ENCODE assay signal across 19 cellular contexts in the genomic region with DNA sequence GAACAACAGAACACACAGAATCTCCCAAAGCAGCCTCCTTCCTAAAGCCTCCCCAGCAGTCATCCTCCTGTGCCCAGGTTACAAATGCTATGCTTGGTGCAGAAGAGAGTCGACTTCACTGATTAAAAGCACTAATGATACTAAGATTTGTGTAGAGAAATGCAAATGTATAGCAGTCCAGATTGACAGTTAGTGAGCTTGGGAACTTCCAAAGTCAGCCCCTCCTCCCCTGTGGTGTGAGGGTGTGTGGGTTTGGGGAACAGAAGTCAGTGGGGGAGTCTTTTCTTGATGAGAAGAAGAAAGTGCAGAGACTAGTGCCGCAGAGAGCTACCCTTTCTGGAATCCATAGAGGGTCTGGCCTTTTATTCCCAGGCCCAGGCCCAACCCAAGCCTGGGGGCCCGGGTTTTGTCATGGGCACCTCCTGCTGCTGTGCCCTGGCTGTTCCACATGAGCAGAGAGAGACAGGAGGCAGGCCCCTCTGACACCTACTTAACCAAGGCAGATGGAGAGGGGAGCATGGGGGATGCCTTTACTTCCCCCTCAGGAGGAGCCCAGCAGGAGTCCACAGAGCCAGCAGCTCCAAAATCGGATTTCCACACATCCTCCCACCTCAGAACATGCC.
"Had no signal": no experiment of that assay in that cellular context is flagged by ENCODE, and none has a peak within 500 bp of the region (broad histone marks: within the 10 kb centered on the region; RNA-seq: fewer than 3 reads in every experiment).

No MANE protein-coding gene starts in this region.

- H3K27me3 ChIP-seq: breast epithelium, dorsolateral prefrontal cortex, foreskin keratinocyte, thyroid gland had no signal

- H3K36me3 Mint-ChIP-seq: natural killer cell had no signal

- H3K4me1 Mint-ChIP-seq: activated CD4-positive, alpha-beta memory T cell treated with anti-CD3 and anti-CD28 coated beads, Interleukin-2, amount 10 ng/mL, durations not matched to agents 7 days and 5 days; immature natural killer cell had no signal

- ATAC-seq: foreskin keratinocyte, lower lobe of right lung, mucosa of descending colon, natural killer cell had no signal

- H3K27ac Mint-ChIP-seq: activated CD4-positive, alpha-beta memory T cell treated with anti-CD3 and anti-CD28 coated beads, Interleukin-2, amount 10 ng/mL, durations not matched to agents 7 days and 5 days; activated naive CD8-positive, alpha-beta T cell treated with anti-CD3 and anti-CD28 coated beads, Interleukin-2, amount 10 ng/mL, durations not matched to agents 7 days and 5 days; immature natural killer cell; natural killer cell; progenitor cell of endocrine pancreas had no signal

- H3K9me3 ChIP-seq: breast epithelium, lower lobe of right lung, mucosa of descending colon, thyroid gland had no signal

- H3K4me3 ChIP-seq: breast epithelium, dorsolateral prefrontal cortex, lower lobe of right lung, mucosa of descending colon, thyroid gland had no signal

- H3K27ac ChIP-seq: breast epithelium, dorsolateral prefrontal cortex, foreskin keratinocyte, lower lobe of right lung, thyroid gland had no signal

- H3K36me3 ChIP-seq: breast epithelium, thyroid gland had no signal

- DNase-seq: activated CD4-positive, alpha-beta memory T cell treated with anti-CD3 and anti-CD28 coated beads, Interleukin-2, amount 10 ng/mL, durations not matched to agents 7 days and 5 days; activated CD4-positive, alpha-beta T cell treated with anti-CD3 and anti-CD28 coated beads for 1 hour; activated CD8-positive, alpha-beta memory T cell treated with anti-CD3 and anti-CD28 coated beads, Interleukin-2, amount 50 U/mL, for 48 hours; activated naive CD8-positive, alpha-beta T cell treated with anti-CD3 and anti-CD28 coated beads, Interleukin-2, amount 10 ng/mL, durations not matched to agents 7 days and 5 days; anterior cingulate cortex; dorsolateral prefrontal cortex; foreskin keratinocyte; immature natural killer cell; left cardiac atrium; lower lobe of right lung; mucosa of descending colon; natural killer cell; nucleus accumbens; right cardiac atrium; small intestine; T-helper 9 cell; thyroid gland had no signal

- H3K9me3 Mint-ChIP-seq: activated CD4-positive, alpha-beta memory T cell treated with anti-CD3 and anti-CD28 coated beads, Interleukin-2, amount 10 ng/mL, durations not matched to agents 7 days and 5 days; activated naive CD8-positive, alpha-beta T cell treated with anti-CD3 and anti-CD28 coated beads, Interleukin-2, amount 10 ng/mL, durations not matched to agents 7 days and 5 days; immature natural killer cell; natural killer cell had no signal

- H3K4me3 Mint-ChIP-seq: activated CD4-positive, alpha-beta memory T cell treated with anti-CD3 and anti-CD28 coated beads, Interleukin-2, amount 10 ng/mL, durations not matched to agents 7 days and 5 days; activated naive CD8-positive, alpha-beta T cell treated with anti-CD3 and anti-CD28 coated beads, Interleukin-2, amount 10 ng/mL, durations not matched to agents 7 days and 5 days; immature natural killer cell; natural killer cell had no signal

- H3K4me1 ChIP-seq: breast epithelium, foreskin keratinocyte, lower lobe of right lung had no signal

- H3K27me3 Mint-ChIP-seq: activated CD4-positive, alpha-beta memory T cell treated with anti-CD3 and anti-CD28 coated beads, Interleukin-2, amount 10 ng/mL, durations not matched to agents 7 days and 5 days; activated naive CD8-positive, alpha-beta T cell treated with anti-CD3 and anti-CD28 coated beads, Interleukin-2, amount 10 ng/mL, durations not matched to agents 7 days and 5 days had no signal
